2 cellular contexts compared by ENCODE assay signal in genomic region chr1:65572701-65573421, GRCh38.
TF ChIP-seq lines count a peak whose summit lies in the region.

No MANE protein-coding gene starts in this region.

TF ChIP-seq in HepG2, 621 proteins besides CTCF, POLR2A, EP300 and RAD21 (continued from another document):
- TF ChIP-seq ZSCAN31 (CRISPR knock-in tag; IDR thresholded peaks at IDR 0.05; ENCODE audit: low read depth), result peak; percentile 66; the same call in 1 of the 2 replicates
- TF ChIP-seq ATF4 (CRISPR knock-in tag; IDR thresholded peaks at IDR 0.05), result no peak

TF ChIP-seq in WTC11, 78 proteins besides CTCF, POLR2A, EP300 and RAD21 (continued from another document):
- no peak for TF ChIP-seq ZNF425 (CRISPR knock-in tag; conservative IDR thresholded peaks at IDR 0.05)
- TF ChIP-seq OVOL2 (CRISPR knock-in tag; IDR thresholded peaks at IDR 0.05; ENCODE audit: borderline replicate concordance), result no peak
- no peak for TF ChIP-seq PRDM15 (CRISPR knock-in tag; IDR thresholded peaks at IDR 0.05)
- TF ChIP-seq, protein P1, sequence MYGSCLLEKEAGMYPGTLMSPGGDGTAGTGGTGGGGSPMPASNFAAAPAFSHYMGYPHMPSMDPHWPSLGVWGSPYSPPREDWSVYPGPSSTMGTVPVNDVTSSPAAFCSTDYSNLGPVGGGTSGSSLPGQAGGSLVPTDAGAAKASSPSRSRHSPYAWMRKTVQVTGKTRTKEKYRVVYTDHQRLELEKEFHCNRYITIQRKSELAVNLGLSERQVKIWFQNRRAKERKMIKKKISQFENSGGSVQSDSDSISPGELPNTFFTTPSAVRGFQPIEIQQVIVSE (CRISPR knock-in tag; IDR thresholded peaks at IDR 0.05; ENCODE audit: borderline replicate concordance), result no peak
- no peak for TF ChIP-seq GTF2I (CRISPR knock-in tag; conservative IDR thresholded peaks at IDR 0.05)
- no peak for TF ChIP-seq ETV6 (CRISPR knock-in tag; IDR thresholded peaks at IDR 0.05)
- no peak for TF ChIP-seq ZNF423 (CRISPR knock-in tag; IDR thresholded peaks at IDR 0.05)
- TF ChIP-seq TP53 (CRISPR knock-in tag; IDR thresholded peaks at IDR 0.05), result no peak
- TF ChIP-seq FOXJ3 (CRISPR knock-in tag; IDR thresholded peaks at IDR 0.05; ENCODE audit: borderline replicate concordance), result no peak
- TF ChIP-seq ZNF232 (CRISPR knock-in tag; IDR thresholded peaks at IDR 0.05), result no peak
- no peak for TF ChIP-seq PRRX2 (CRISPR knock-in tag; IDR thresholded peaks at IDR 0.05)
- no peak for TF ChIP-seq NR1H2 (CRISPR knock-in tag; IDR thresholded peaks at IDR 0.05)
- TF ChIP-seq ZNF138 (CRISPR knock-in tag; conservative IDR thresholded peaks at IDR 0.05), result no peak
- TF ChIP-seq MXD4 (CRISPR knock-in tag; IDR thresholded peaks at IDR 0.05; ENCODE audit: borderline replicate concordance), result no peak
- TF ChIP-seq, protein P2, sequence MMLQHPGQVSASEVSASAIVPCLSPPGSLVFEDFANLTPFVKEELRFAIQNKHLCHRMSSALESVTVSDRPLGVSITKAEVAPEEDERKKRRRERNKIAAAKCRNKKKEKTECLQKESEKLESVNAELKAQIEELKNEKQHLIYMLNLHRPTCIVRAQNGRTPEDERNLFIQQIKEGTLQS (CRISPR knock-in tag; conservative IDR thresholded peaks at IDR 0.05), result no peak
- TF ChIP-seq MYBL2 (CRISPR knock-in tag; IDR thresholded peaks at IDR 0.05), result no peak
